In genomic region chr12:106605254-106605653, GRCh38 we compare ENCODE assay signal across 30 cellular contexts. TPM values are rescaled to one million over a fixed set of nuclear protein-coding genes. Genes with fewer than 3 reads are reported as not detected.
"Had no signal": no experiment of that assay in that cellular context is flagged by ENCODE, and none has a peak within 500 bp of the region (broad histone marks: within the 10 kb centered on the region; RNA-seq: fewer than 3 reads in every experiment).

No MANE protein-coding gene starts in this region.

- H3K27ac Mint-ChIP-seq: stimulated activated effector memory CD8-positive, alpha-beta T cell treated with anti-CD3 and anti-CD28 coated beads, Interleukin-12 subunit alpha, Interleukin-12 subunit beta, amount 100 ng/mL, for 72 hours; stimulated activated memory B cell treated with anti-CD40 and anti-IgM and Interleukin-4, amounts not matched to agents 10 μg/mL and 1 μg/mL and 100 μg/mL, for 72 hours; stimulated activated naive B cell treated with anti-CD40 and anti-IgM and Interleukin-4, amounts not matched to agents 10 μg/mL and 1 μg/mL and 100 μg/mL, for 72 hours; stimulated activated naive CD8-positive, alpha-beta T cell treated with anti-CD3 and anti-CD28 coated beads, Interleukin-15, Interleukin-2, amounts not matched to agents 100 ng/mL and 50 ng/mL, for 24 hours; type B pancreatic cell had no signal

- H3K4me1 Mint-ChIP-seq: stimulated activated effector memory CD8-positive, alpha-beta T cell treated with anti-CD3 and anti-CD28 coated beads, Interleukin-12 subunit alpha, Interleukin-12 subunit beta, amount 100 ng/mL, for 72 hours; stimulated activated memory B cell treated with anti-CD40 and anti-IgM and Interleukin-4, amounts not matched to agents 10 μg/mL and 1 μg/mL and 100 μg/mL, for 72 hours; stimulated activated naive B cell treated with anti-CD40 and anti-IgM and Interleukin-4, amounts not matched to agents 10 μg/mL and 1 μg/mL and 100 μg/mL, for 72 hours had no signal

- ATAC-seq: stimulated activated effector memory CD8-positive, alpha-beta T cell treated with anti-CD3 and anti-CD28 coated beads, Interleukin-12 subunit alpha, Interleukin-12 subunit beta, amount 100 ng/mL, for 72 hours; stimulated activated memory B cell treated with anti-CD40 and anti-IgM and Interleukin-4, amounts not matched to agents 10 μg/mL and 1 μg/mL and 100 μg/mL, for 72 hours; stimulated activated naive B cell treated with anti-CD40 and anti-IgM and Interleukin-4, amounts not matched to agents 10 μg/mL and 1 μg/mL and 100 μg/mL, for 72 hours; stimulated activated naive CD8-positive, alpha-beta T cell treated with anti-CD3 and anti-CD28 coated beads, Interleukin-15, amount 100 ng/mL, for 72 hours; stimulated activated naive CD8-positive, alpha-beta T cell treated with anti-CD3 and anti-CD28 coated beads, Interleukin-15, Interleukin-2, amounts not matched to agents 100 U/mL and 50 U/mL, for 24 hours; upper lobe of right lung had no signal

- FAIRE-seq: urothelium cell line had no signal

- H3K36me3 Mint-ChIP-seq: stimulated activated effector memory CD8-positive, alpha-beta T cell treated with anti-CD3 and anti-CD28 coated beads, Interleukin-12 subunit alpha, Interleukin-12 subunit beta, amount 100 ng/mL, for 72 hours; stimulated activated memory B cell treated with anti-CD40 and anti-IgM and Interleukin-4, amounts not matched to agents 10 μg/mL and 1 μg/mL and 100 μg/mL, for 72 hours; stimulated activated naive B cell treated with anti-CD40 and anti-IgM and Interleukin-4, amounts not matched to agents 10 μg/mL and 1 μg/mL and 100 μg/mL, for 72 hours; type B pancreatic cell had no signal

- H3K4me3 Mint-ChIP-seq: stimulated activated effector memory CD8-positive, alpha-beta T cell treated with anti-CD3 and anti-CD28 coated beads, Interleukin-12 subunit alpha, Interleukin-12 subunit beta, amount 100 ng/mL, for 72 hours; stimulated activated memory B cell treated with anti-CD40 and anti-IgM and Interleukin-4, amounts not matched to agents 10 μg/mL and 1 μg/mL and 100 μg/mL, for 72 hours; stimulated activated naive B cell treated with anti-CD40 and anti-IgM and Interleukin-4, amounts not matched to agents 10 μg/mL and 1 μg/mL and 100 μg/mL, for 72 hours; stimulated activated naive CD8-positive, alpha-beta T cell treated with anti-CD3 and anti-CD28 coated beads, Interleukin-15, amount 100 ng/mL, for 72 hours; stimulated activated naive CD8-positive, alpha-beta T cell treated with anti-CD3 and anti-CD28 coated beads, Interleukin-15, Interleukin-2, amounts not matched to agents 100 ng/mL and 50 ng/mL, for 24 hours; type B pancreatic cell had no signal

- H3K4me1 ChIP-seq: stomach, suprapubic skin, testis, tibial artery, transverse colon, upper lobe of left lung, upper lobe of right lung, uterus, vagina had no signal

- H3K36me3 ChIP-seq: stomach, suprapubic skin, thoracic aorta, thyroid gland, tibial artery, transverse colon, upper lobe of left lung, upper lobe of right lung, uterus, vagina had no signal

- DNase-seq: stimulated activated CD4-positive, alpha-beta T cell treated with anti-CD3 and anti-CD28 coated beads, Interleukin-2, amount 100 ng/mL, for 24 hours; stimulated activated CD4-positive, alpha-beta T cell treated with anti-CD3 and anti-CD28 coated beads, Interleukin-2, amount 100 ng/mL, for 48 hours; stimulated activated CD4-positive, alpha-beta T cell treated with anti-CD3 and anti-CD28 coated beads, Interleukin-4, amount 100 ng/mL, for 1 hour; stimulated activated CD4-positive, alpha-beta T cell treated with anti-CD3 and anti-CD28 coated beads, Interleukin-4, amount 100 ng/mL, for 24 hours; stimulated activated CD8-positive, alpha-beta memory T cell treated with anti-CD3 and anti-CD28 coated beads, Interleukin-4, amount 100 ng/mL, for 48 hours; stimulated activated naive B cell treated with anti-CD40 and anti-IgM and Interleukin-4, amounts not matched to agents 10 μg/mL and 1 μg/mL and 100 μg/mL, for 72 hours; stimulated activated naive CD4-positive, alpha-beta T cell; stimulated activated naive CD4-positive, alpha-beta T cell treated with Interleukin-2 at 50 U/mL for 16 hours; stimulated activated naive CD8-positive, alpha-beta T cell treated with anti-CD3 and anti-CD28 coated beads, Interleukin-15, amount 100 ng/mL, for 72 hours; stimulated activated naive CD8-positive, alpha-beta T cell treated with anti-CD3 and anti-CD28 coated beads, Interleukin-15, Interleukin-2, amounts not matched to agents 100 U/mL and 50 U/mL, for 24 hours; stomach; substantia nigra; testis; thyroid gland; tibial artery; transverse colon; trophoblast cell; upper lobe of left lung; upper lobe of right lung; uterus had no signal

- H3K27me3 ChIP-seq: testis, thyroid gland, upper lobe of left lung, upper lobe of right lung, uterus, vagina had no signal

- H3K9me3 ChIP-seq: suprapubic skin, testis, thoracic aorta, thyroid gland, tibial artery, transverse colon, upper lobe of left lung, upper lobe of right lung, uterus, vagina had no signal

- H3K27ac ChIP-seq: stomach, suprapubic skin, testis, thoracic aorta, thyroid gland, tibial artery, transverse colon, upper lobe of left lung, upper lobe of right lung, uterus, vagina had no signal

- H3K4me3 ChIP-seq: stomach, suprapubic skin, testis, thoracic aorta, thyroid gland, tibial artery, transverse colon, upper lobe of left lung, upper lobe of right lung, uterus, vagina had no signal

RNA-seq across cellular contexts. Expression of gene RFX4, which starts 22.4 kb away (rescaled TPM):
- total RNA-seq: stomach, suprapubic skin, thoracic aorta, transverse colon, upper lobe of left lung, upper lobe of right lung, ureter, urinary bladder, uterus, vagina had no signal
- polyA plus RNA-seq: stomach, urinary bladder had no signal
